In genomic region chr5:66010476-66010875, GRCh38 we compare ENCODE assay signal across 13 cellular contexts.
DNase-seq lines count a peak whose midpoint lies in the region; ATAC-seq, FAIRE-seq and TF ChIP-seq lines count a peak whose summit lies in the region.
"Had no signal": no experiment of that assay in that cellular context is flagged by ENCODE, and none has a peak within 500 bp of the region (broad histone marks: within the 10 kb centered on the region; RNA-seq: fewer than 3 reads in every experiment).

No MANE protein-coding gene starts in this region.

- peak; percentile 17 for FAIRE-seq in kidney (lab: Jason Lieb, UNC)
- FAIRE-seq: endothelial cell of umbilical vein had no signal

- H3K4me3 ChIP-seq in kidney (ENCODE audit: low read length in 2 of 2): no peak overlapping the region
- H3K4me3 ChIP-seq: prostate gland had no signal

- H3K27me3 Mint-ChIP-seq in activated CD4-positive, alpha-beta memory T cell treated with anti-CD3 and anti-CD28 coated beads for 36 hours: no peaks in the 10 kb centered on the region

- H3K27ac Mint-ChIP-seq in activated CD4-positive, alpha-beta memory T cell treated with anti-CD3 and anti-CD28 coated beads for 36 hours: peak overlapping the region; percentile 51

- TF ChIP-seq CTCF in kidney (IDR thresholded peaks at IDR 0.05; ENCODE audit: borderline replicate concordance, extremely low read depth, insufficient read depth): no peak

- POLR2A ChIA-PET in activated CD4-positive, alpha-beta memory T cell treated with anti-CD3 and anti-CD28 coated beads for 36 hours (lab: Charles Lee): no interaction called here

- peaks cover 43% of the 10 kb centered on the region for H3K4me1 Mint-ChIP-seq in activated CD4-positive, alpha-beta memory T cell treated with anti-CD3 and anti-CD28 coated beads for 36 hours (ENCODE audit: low read depth)

- no peak overlapping the region for H3K4me3 Mint-ChIP-seq in activated CD4-positive, alpha-beta memory T cell treated with anti-CD3 and anti-CD28 coated beads for 36 hours

- no peak overlapping the region for H3K27ac ChIP-seq in kidney (ENCODE audit: low read depth in 2 of 2, low read length in 2 of 2)
- H3K27ac ChIP-seq: prostate gland had no signal

- H3K4me1 ChIP-seq in kidney (ENCODE audit: control insufficient read depth in 1 of 2, insufficient read depth in 1 of 2, low read depth in 1 of 2, low read length in 2 of 2): no peaks in the 10 kb centered on the region
- H3K4me1 ChIP-seq: prostate gland had no signal

- CTCF ChIA-PET in activated CD4-positive, alpha-beta memory T cell treated with anti-CD3 and anti-CD28 coated beads for 36 hours (lab: Charles Lee): no interaction called here

- peaks cover 3% of the 10 kb centered on the region for H3K9me3 Mint-ChIP-seq in activated CD4-positive, alpha-beta memory T cell treated with anti-CD3 and anti-CD28 coated beads for 36 hours

- intact Hi-C loops in activated CD4-positive, alpha-beta memory T cell treated with anti-CD3 and anti-CD28 coated beads for 36 hours (cut with micrococcal nuclease): loop anchor here (10.0 kb wide), 1 partner anchor 386 kb away; the partner anchor contains the start of genes SHLD3, TRAPPC13 and TRIM23
- intact Hi-C loops in kidney (cut with DNase I): no loop called here

- peak; percentile 61 for DNase-seq in EH (ENCODE audit: low read depth)
- no peak for DNase-seq in activated CD4-positive, alpha-beta memory T cell treated with anti-CD3 and anti-CD28 coated beads for 36 hours
- no peak for DNase-seq in kidney
- DNase-seq in effector CD4-positive, alpha-beta T cell: no peak
- DNase-seq in HPDE6-E6E7 (ENCODE audit: extremely low spot score): no peak
- no peak for DNase-seq in cerebellum (ENCODE audit: low spot score)
- DNase-seq in AG08396 (ENCODE audit: low spot score): no peak
- DNase-seq: Karpas-422; NCI-H1930; stimulated activated CD4-positive, alpha-beta T cell treated with anti-CD3 and anti-CD28 coated beads, Interleukin-2, amount 100 ng/mL, for 48 hours had no signal

- H3K36me3 Mint-ChIP-seq in activated CD4-positive, alpha-beta memory T cell treated with anti-CD3 and anti-CD28 coated beads for 36 hours: peaks cover 19% of the 10 kb centered on the region

- peaks cover 2 to 12% of the 10 kb centered on the region in 2 donors for H3K36me3 ChIP-seq in kidney (ENCODE audit: control insufficient read depth in 1 of 2, insufficient read depth in 2 of 2, low read length in 2 of 2)
- H3K36me3 ChIP-seq: prostate gland had no signal

- peak; percentile 51 for ATAC-seq in HG02678 (IDR thresholded peaks at IDR 0.05; ENCODE audit: unreplicated experiment)

- H3K9ac ChIP-seq in kidney (ENCODE audit: low read length in 2 of 2): no peak overlapping the region

- no peaks in the 10 kb centered on the region for H3K9me3 ChIP-seq in kidney (ENCODE audit: control insufficient read depth in 1 of 2, low read length in 2 of 2)
- H3K9me3 ChIP-seq: prostate gland had no signal
